In genomic region chr7:13139436-13139835, GRCh38 we compare ENCODE assay signal across 30 cellular contexts.
"Had no signal": no experiment of that assay in that cellular context is flagged by ENCODE, and none has a peak within 500 bp of the region (broad histone marks: within the 10 kb centered on the region; RNA-seq: fewer than 3 reads in every experiment).

No MANE protein-coding gene starts in this region.

- H3K36me3 ChIP-seq: ascending aorta, breast epithelium, cardiac muscle cell, esophagus muscularis mucosa, gastrocnemius medialis, heart left ventricle had no signal

- DNase-seq: activated CD4-positive, alpha-beta memory T cell treated with anti-CD3 and anti-CD28 coated beads, Interleukin-2, amount 10 ng/mL, durations not matched to agents 7 days and 5 days; activated CD4-positive, alpha-beta T cell treated with anti-CD3 and anti-CD28 coated beads for 1 hour; activated CD4-positive, alpha-beta T cell treated with anti-CD3 and anti-CD28 coated beads for 4 hours; activated CD4-positive, alpha-beta T cell treated with anti-CD3 and anti-CD28 coated beads, Interleukin-2, amount 10 ng/mL, durations not matched to agents 7 days and 5 days; activated CD4-positive, alpha-beta T cell treated with anti-CD3 and anti-CD28 coated beads, Interleukin-2, amount 50 U/mL, for 4 hours; activated CD8-positive, alpha-beta memory T cell treated with anti-CD3 and anti-CD28 coated beads, Interleukin-2, amount 50 U/mL, for 48 hours; activated effector memory CD4-positive, alpha-beta T cell treated with anti-CD3 and anti-CD28 coated beads, Interleukin-2, amount 50 U/mL, for 16 hours; activated naive CD4-positive, alpha-beta T cell; activated naive CD4-positive, alpha-beta T cell treated with anti-CD3 and anti-CD28 coated beads, Interleukin-2, amount 10 ng/mL, durations not matched to agents 7 days and 5 days; activated naive CD8-positive, alpha-beta T cell treated with anti-CD3 and anti-CD28 coated beads, Interleukin-2, amount 10 ng/mL, durations not matched to agents 7 days and 5 days; activated T-cell treated with anti-CD3 and anti-CD28 coated beads for 4 hours; activated T-cell treated with anti-CD3 and anti-CD28 coated beads, Interleukin-2, amount 50 U/mL, for 24 hours; central memory CD4-positive, alpha-beta T cell; cerebellar nuclear complex; dermis blood vessel endothelial cell; effector CD4-positive, alpha-beta T cell; effector memory CD8-positive, alpha-beta T cell; erythroblast; foreskin keratinocyte; gastrocnemius medialis; glutamatergic neuron; heart left ventricle; hypothalamus; T-helper 2 cell had no signal

- H3K4me3 ChIP-seq: ascending aorta, breast epithelium, cardiac muscle cell, coronary artery, esophagus muscularis mucosa, gastrocnemius medialis, heart left ventricle had no signal

- H3K27ac ChIP-seq: ascending aorta, breast epithelium, cardiac muscle cell, coronary artery, esophagus muscularis mucosa, foreskin keratinocyte, gastrocnemius medialis, heart left ventricle, VCaP had no signal

- H3K9me3 ChIP-seq: ascending aorta, esophagus muscularis mucosa, gastrocnemius medialis had no signal

- H3K4me1 ChIP-seq: ascending aorta, breast epithelium, esophagus muscularis mucosa, foreskin keratinocyte, heart left ventricle had no signal

- H3K27me3 ChIP-seq: ascending aorta, breast epithelium, cardiac muscle cell, esophagus muscularis mucosa, foreskin keratinocyte, gastrocnemius medialis, heart left ventricle had no signal
